14 cellular contexts compared by ENCODE assay signal in the genomic region with DNA sequence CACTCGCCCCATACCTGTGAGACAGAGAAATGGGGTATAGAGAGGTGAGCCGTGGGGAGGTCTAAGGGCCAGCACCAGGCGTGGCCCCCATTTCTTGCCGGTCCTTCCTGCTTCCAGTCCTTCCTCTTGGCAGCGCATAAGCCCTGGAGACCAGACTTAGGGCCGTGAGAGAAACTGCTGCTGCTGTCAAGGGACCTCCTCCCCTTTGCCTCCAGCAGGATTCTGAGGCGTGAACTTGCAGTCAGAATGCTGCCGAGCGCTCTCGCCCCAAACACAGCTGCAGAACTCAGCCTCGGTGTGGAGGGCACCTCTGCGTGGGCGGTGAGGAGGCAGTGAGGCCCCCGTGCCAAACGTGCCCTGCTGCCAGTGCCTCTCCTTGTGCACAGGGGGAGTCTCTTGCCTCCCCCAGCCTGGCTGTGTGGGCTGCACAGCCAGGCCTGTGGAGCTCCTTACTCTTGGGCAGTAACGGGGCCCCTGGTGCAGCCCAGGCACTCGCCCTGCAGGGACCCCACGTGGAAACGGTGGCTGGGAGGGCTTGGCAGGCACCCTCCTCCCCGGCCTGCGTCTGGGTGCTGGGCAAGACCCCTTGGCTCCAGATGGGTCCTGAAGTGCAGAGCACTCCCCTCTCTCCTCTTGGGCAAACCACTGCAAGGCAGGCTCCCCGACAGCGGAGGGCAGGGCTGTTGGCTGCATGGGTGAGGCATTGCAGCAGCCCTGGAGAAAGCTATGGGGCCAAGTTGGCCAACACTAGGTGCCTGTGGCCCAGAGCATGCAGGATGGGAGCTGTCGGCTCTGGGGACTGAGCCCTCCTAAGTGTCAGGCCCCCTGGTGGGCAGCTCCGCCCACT.
DNase-seq lines count a peak whose midpoint lies in the region; ATAC-seq and TF ChIP-seq lines count a peak whose summit lies in the region.
"Had no signal": no experiment of that assay in that cellular context is flagged by ENCODE, and none has a peak within 500 bp of the region (broad histone marks: within the 10 kb centered on the region; RNA-seq: fewer than 3 reads in every experiment).

No MANE protein-coding gene starts in this region.

- DNase-seq in HL-60 (ENCODE audit: low read depth in 1 of 2, low spot score in 1 of 2) = peak in 1 of 2 experiments; percentile 56
- no peak for DNase-seq in adipocyte (ENCODE audit: low read depth)
- DNase-seq in right cardiac atrium = peak; percentile 65 to 85 (median 83)
- no peak for DNase-seq in NCI-H146 (lab: John Stamatoyannopoulos, UW)
- DNase-seq: C1 segment of cervical spinal cord; dermis blood vessel endothelial cell; NCI-H1105; NCI-H510A; stimulated activated CD4-positive, alpha-beta T cell treated with anti-CD3 and anti-CD28 coated beads, Interleukin-2, amount 100 ng/mL, for 24 hours had no signal

- peak in 1 of 2 donors; percentile 12 for ATAC-seq in right cardiac atrium
- ATAC-seq in HG03025 (IDR thresholded peaks at IDR 0.05; ENCODE audit: low FRiP score, unreplicated experiment) = no peak
- no peak for ATAC-seq in GM18909 (IDR thresholded peaks at IDR 0.05; ENCODE audit: poor library complexity, unreplicated experiment)
- ATAC-seq in GM21619 (IDR thresholded peaks at IDR 0.05; ENCODE audit: unreplicated experiment) = no peak
- ATAC-seq: GM12878 had no signal

- H3K27ac ChIP-seq in HL-60 (replicated peaks) (peak overlapping the region; percentile 89), right cardiac atrium (ENCODE audit: low read length) (no peak overlapping the region), skin epidermis (peak overlapping the region in 19 of 21 experiments; percentile 10 to 88 (median 63))

- H3K4me3 ChIP-seq in HL-60 (replicated peaks; ENCODE audit: insufficient read depth, low read length) = no peak overlapping the region
- no peak overlapping the region for H3K4me3 ChIP-seq in adipocyte (ENCODE audit: low read length)
- H3K4me3 ChIP-seq in right cardiac atrium (ENCODE audit: low read length) = no peak overlapping the region
- no peak overlapping the region for H3K4me3 ChIP-seq in skin epidermis
- H3K4me3 ChIP-seq: GM12878 had no signal

- H3K4me1 ChIP-seq in adipocyte (ENCODE audit: control insufficient read depth, insufficient read depth, low read length) (peaks cover 32% of the 10 kb centered on the region), right cardiac atrium (ENCODE audit: control insufficient read depth, insufficient read depth, low read length) (peaks cover 37% of the 10 kb centered on the region)

- 35% methylated on average over 25 of the region's 25 CpGs for WGBS in right cardiac atrium

- TF ChIP-seq CTCF in HL-60 (IDR thresholded peaks at IDR 0.05; ENCODE audit: insufficient read depth, low read length) = no peak

- H3K36me3 ChIP-seq in adipocyte (ENCODE audit: control insufficient read depth, insufficient read depth, low read length, severe bottlenecking) = peaks cover 26% of the 10 kb centered on the region

- H3K27me3 ChIP-seq in HL-60 (ENCODE audit: insufficient read depth, poor library complexity, severe bottlenecking) = no peaks in the 10 kb centered on the region
- H3K27me3 ChIP-seq in adipocyte (replicated peaks; ENCODE audit: control insufficient read depth, insufficient read depth, low read length) = no peaks in the 10 kb centered on the region
- no peaks in the 10 kb centered on the region for H3K27me3 ChIP-seq in right cardiac atrium (ENCODE audit: control insufficient read depth, insufficient read depth)

- intact Hi-C loops in right cardiac atrium (cut with DNase I) = no loop called here

- no peaks in the 10 kb centered on the region for H3K9me3 ChIP-seq in adipocyte (ENCODE audit: control insufficient read depth, low read length)
- no peaks in the 10 kb centered on the region for H3K9me3 ChIP-seq in right cardiac atrium (ENCODE audit: control insufficient read depth, low read length)

- H3K9ac ChIP-seq in adipocyte (ENCODE audit: low read length) = peak overlapping the region; percentile 2

Comparison
In these comparisons a context has a peak if more than half of its experiments do, and no peak if none do; other contexts are left out.
1. DNase-seq: peak in right cardiac atrium (3 of 3); none in adipocyte (single experiment) and NCI-H146 (single experiment).